Comparison of ENCODE assay signal across 8 cellular contexts in genomic region chr19:9848060-9848459, GRCh38. TPM values are rescaled to one million over a fixed set of nuclear protein-coding genes. Genes with fewer than 3 reads are reported as not detected.
DNase-seq lines count a peak whose midpoint lies in the region; ATAC-seq and TF ChIP-seq lines count a peak whose summit lies in the region.

No MANE protein-coding gene starts in this region.

- DNase-seq in MCF 10A (ENCODE audit: unreplicated experiment), result no peak
- DNase-seq in breast epithelium (ENCODE audit: low spot score in 2 of 2), result no peak
- peak; percentile 39 to 50 for DNase-seq in activated CD4-positive, alpha-beta T cell treated with anti-CD3 and anti-CD28 coated beads for 4 hours
- no peak for DNase-seq in fibroblast of mammary gland (ENCODE audit: low read depth)
- no peak for DNase-seq in suprapubic skin (ENCODE audit: low spot score in 2 of 2)
- no peak for DNase-seq in NCI-H146 treated with DMSO at 0.1 percent for 48 hours (lab: John Stamatoyannopoulos, UW; ENCODE audit: unreplicated experiment)
- no peak for DNase-seq in activated T-helper 2 cell treated with anti-CD3 and anti-CD28 coated beads, Interferon-gamma antibody, Interleukin-2, Interleukin-4, amounts not matched to agents 10 μg/mL and 5 μg/mL and 100 μg/mL, durations not matched to agents 14 hours and 24 hours and 36 hours (ENCODE audit: low spot score)

- H3K9me3 ChIP-seq in breast epithelium (peaks cover 0 to 4% of the 10 kb centered on the region in 2 donors), suprapubic skin (no peaks in the 10 kb centered on the region)

- no peaks in the 10 kb centered on the region for H3K27me3 ChIP-seq in breast epithelium
- no peaks in the 10 kb centered on the region for H3K27me3 ChIP-seq in suprapubic skin

- POLR2A ChIA-PET in MCF 10A (lab: Yijun Ruan, JAX), result no interaction called here

- intact Hi-C loops in MCF 10A (cut with micrococcal nuclease) (loop anchor here (1.0 kb wide), 1 partner anchor 66 kb away; no protein-coding TSS in a partner anchor), breast epithelium (cut with DNase I; ENCODE audit: low total_unique reads) (no loop called here)
- intact Hi-C loops in activated T-helper 2 cell treated with anti-CD3 and anti-CD28 coated beads, Interferon-gamma antibody, Interleukin-2, Interleukin-4, amounts not matched to agents 10 μg/mL and 5 μg/mL and 100 μg/mL, durations not matched to agents 14 hours and 24 hours and 36 hours (cut with micrococcal nuclease), result no loop called here

- TF ChIP-seq EP300 in suprapubic skin (IDR thresholded peaks at IDR 0.05), result no peak

- H3K4me1 ChIP-seq in breast epithelium (no peaks in the 10 kb centered on the region), suprapubic skin (peaks cover 15% of the 10 kb centered on the region)

- H3K27ac ChIP-seq in breast epithelium, result no peak overlapping the region
- no peak overlapping the region for H3K27ac ChIP-seq in suprapubic skin

- peaks cover 29% of the 10 kb centered on the region for H3K36me3 Mint-ChIP-seq in MCF 10A (ENCODE audit: insufficient read depth, unreplicated experiment)
- H3K36me3 Mint-ChIP-seq in activated T-helper 2 cell treated with anti-CD3 and anti-CD28 coated beads, Interferon-gamma antibody, Interleukin-2, Interleukin-4, amounts not matched to agents 10 μg/mL and 5 μg/mL and 100 μg/mL, durations not matched to agents 14 hours and 24 hours and 36 hours (ENCODE audit: low read depth), result peaks cover 36% of the 10 kb centered on the region

- no peak overlapping the region for H3K4me3 ChIP-seq in breast epithelium
- H3K4me3 ChIP-seq in fibroblast of mammary gland (ENCODE audit: control insufficient read depth, low read depth, low read length), result no peak overlapping the region
- H3K4me3 ChIP-seq in suprapubic skin, result no peak overlapping the region

- TF ChIP-seq POLR2A in breast epithelium (IDR thresholded peaks at IDR 0.05) (no peak), suprapubic skin (IDR thresholded peaks at IDR 0.05) (no peak)

- WGBS in suprapubic skin, result no CpG with 5 or more reads among the region's 4 CpGs

- CTCF ChIA-PET in MCF 10A (lab: Yijun Ruan, JAX), result interaction anchor here (0.9 to 1.0 kb wide), 2 partner anchors 13 to 16 kb away, joined by 3 to 5 read pairs; partner anchors contain the start of gene PIN1

- H3K27me3 Mint-ChIP-seq in MCF 10A (ENCODE audit: insufficient read depth, unreplicated experiment), result no peaks in the 10 kb centered on the region
- H3K27me3 Mint-ChIP-seq in activated T-helper 2 cell treated with anti-CD3 and anti-CD28 coated beads, Interferon-gamma antibody, Interleukin-2, Interleukin-4, amounts not matched to agents 10 μg/mL and 5 μg/mL and 100 μg/mL, durations not matched to agents 14 hours and 24 hours and 36 hours (ENCODE audit: low read depth), result no peaks in the 10 kb centered on the region

- TF ChIP-seq CTCF in MCF 10A (IDR thresholded peaks at IDR 0.05; ENCODE audit: unreplicated experiment) (peak; percentile 56), breast epithelium (IDR thresholded peaks at IDR 0.05) (no peak), fibroblast of mammary gland (conservative IDR thresholded peaks at IDR 0.05; ENCODE audit: control insufficient read depth, insufficient read depth, low read depth, low read length) (peak; percentile 20), suprapubic skin (IDR thresholded peaks at IDR 0.05) (peak; percentile 15 to 24)

- no TSS peak for BruUV-seq in MCF 10A (replicated peaks; lab: Mats Ljungman, UMichigan)

- ATAC-seq in HG03039 (IDR thresholded peaks at IDR 0.05; ENCODE audit: unreplicated experiment), result no peak

- no peak overlapping the region for H3K4me3 Mint-ChIP-seq in MCF 10A (ENCODE audit: unreplicated experiment)
- H3K4me3 Mint-ChIP-seq in activated T-helper 2 cell treated with anti-CD3 and anti-CD28 coated beads, Interferon-gamma antibody, Interleukin-2, Interleukin-4, amounts not matched to agents 10 μg/mL and 5 μg/mL and 100 μg/mL, durations not matched to agents 14 hours and 24 hours and 36 hours (ENCODE audit: low read depth), result no peak overlapping the region

- H3K27ac Mint-ChIP-seq in MCF 10A (ENCODE audit: low read depth, unreplicated experiment), result no peak overlapping the region
- no peak overlapping the region for H3K27ac Mint-ChIP-seq in activated T-helper 2 cell treated with anti-CD3 and anti-CD28 coated beads, Interferon-gamma antibody, Interleukin-2, Interleukin-4, amounts not matched to agents 10 μg/mL and 5 μg/mL and 100 μg/mL, durations not matched to agents 14 hours and 24 hours and 36 hours

- H3K9me3 Mint-ChIP-seq in MCF 10A (ENCODE audit: unreplicated experiment), result no peaks in the 10 kb centered on the region
- H3K9me3 Mint-ChIP-seq in activated T-helper 2 cell treated with anti-CD3 and anti-CD28 coated beads, Interferon-gamma antibody, Interleukin-2, Interleukin-4, amounts not matched to agents 10 μg/mL and 5 μg/mL and 100 μg/mL, durations not matched to agents 14 hours and 24 hours and 36 hours, result no peaks in the 10 kb centered on the region

- H3K36me3 ChIP-seq in breast epithelium (no peaks in the 10 kb centered on the region), suprapubic skin (peaks cover 57% of the 10 kb centered on the region)

- peaks cover 14% of the 10 kb centered on the region for H3K4me1 Mint-ChIP-seq in MCF 10A (ENCODE audit: insufficient read depth, unreplicated experiment)
- no peaks in the 10 kb centered on the region for H3K4me1 Mint-ChIP-seq in activated T-helper 2 cell treated with anti-CD3 and anti-CD28 coated beads, Interferon-gamma antibody, Interleukin-2, Interleukin-4, amounts not matched to agents 10 μg/mL and 5 μg/mL and 100 μg/mL, durations not matched to agents 14 hours and 24 hours and 36 hours (ENCODE audit: low read depth)

RNA-seq across cellular contexts. Expression of gene PIN1, which starts 12.9 kb away (rescaled TPM):
- total RNA-seq in MCF 10A (2022) (54.6 and 61.4 TPM in 2 replicates), breast epithelium (100 to 1,000 TPM in 1 of 3 donors, 10 to 100 TPM in 2; 71.3 to 114 (median 73.4) TPM), suprapubic skin (10 to 100 TPM; 60.5 to 75.9 (median 65.8) TPM)
- 84.3 and 87.3 TPM in 2 replicates for total RNA-seq in activated T-helper 2 cell treated with anti-CD3 and anti-CD28 coated beads, Interferon-gamma antibody, Interleukin-2, Interleukin-4, amounts not matched to agents 10 μg/mL and 5 μg/mL and 100 μg/mL, durations not matched to agents 14 hours and 24 hours and 36 hours

RNA-seq across cellular contexts. Expression of gene UBL5, which starts 20.3 kb away (rescaled TPM):
- total RNA-seq in MCF 10A (2022) (302 and 374 TPM in 2 replicates), breast epithelium (100 to 1,000 TPM; 381 to 489 (median 475) TPM), suprapubic skin (100 to 1,000 TPM; 170 to 337 (median 261) TPM)
- total RNA-seq in activated T-helper 2 cell treated with anti-CD3 and anti-CD28 coated beads, Interferon-gamma antibody, Interleukin-2, Interleukin-4, amounts not matched to agents 10 μg/mL and 5 μg/mL and 100 μg/mL, durations not matched to agents 14 hours and 24 hours and 36 hours, result 331 and 335 TPM in 2 replicates

RNA-seq across cellular contexts. Expression of gene FBXL12, which starts 29.2 kb away (rescaled TPM):
- total RNA-seq in MCF 10A (2022) (27.4 and 30.8 TPM in 2 replicates), breast epithelium (10 to 100 TPM; 18.7 to 27.1 (median 19.7) TPM), suprapubic skin (10 to 100 TPM; 22.2 to 39.9 (median 29.8) TPM)
- total RNA-seq in activated T-helper 2 cell treated with anti-CD3 and anti-CD28 coated beads, Interferon-gamma antibody, Interleukin-2, Interleukin-4, amounts not matched to agents 10 μg/mL and 5 μg/mL and 100 μg/mL, durations not matched to agents 14 hours and 24 hours and 36 hours, result 23.4 and 23.7 TPM in 2 replicates

Comparison
In these comparisons a context has a peak if more than half of its experiments do, and no peak if none do; other contexts are left out.
1. CTCF ChIP-seq: peak in MCF 10A (single experiment), fibroblast of mammary gland (single experiment) and suprapubic skin (2 of 2); none in breast epithelium (0 of 3).
2. DNase-seq: peak in activated CD4-positive, alpha-beta T cell treated with anti-CD3 and anti-CD28 coated beads for 4 hours (2 of 2); none in MCF 10A (single experiment), breast epithelium (0 of 2), fibroblast of mammary gland (single experiment), suprapubic skin (0 of 2), NCI-H146 treated with DMSO at 0.1 percent for 48 hours (single experiment) and activated T-helper 2 cell treated with anti-CD3 and anti-CD28 coated beads, Interferon-gamma antibody, Interleukin-2, Interleukin-4, amounts not matched to agents 10 μg/mL and 5 μg/mL and 100 μg/mL, durations not matched to agents 14 hours and 24 hours and 36 hours (single experiment).